In the genomic region with DNA sequence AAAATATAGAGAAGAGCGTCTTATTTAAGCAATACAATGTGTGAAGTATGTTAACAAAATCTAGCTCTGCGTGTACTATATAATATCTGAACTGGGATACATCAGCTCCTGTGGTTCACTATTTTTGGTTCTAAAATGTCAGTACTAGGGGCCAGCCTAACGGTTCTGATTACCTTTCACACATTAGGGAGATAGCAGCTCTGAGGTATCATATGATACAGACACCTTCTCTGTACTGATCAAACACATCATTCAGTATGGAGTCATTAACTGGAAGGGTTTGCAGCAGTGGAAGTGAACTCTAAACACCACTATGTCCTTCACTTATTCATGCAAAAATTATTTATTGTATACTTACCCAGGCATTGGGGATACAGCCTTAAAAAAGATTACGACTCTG, we compare ENCODE assay signal across 8 cellular contexts. TPM values are rescaled to one million over a fixed set of nuclear protein-coding genes. Genes with fewer than 3 reads are reported as not detected.
DNase-seq lines count a peak whose midpoint lies in the region; ATAC-seq and FAIRE-seq lines count a peak whose summit lies in the region.

No MANE protein-coding gene starts in this region.

- no peak overlapping the region for H4K91ac ChIP-seq in trophoblast cell (ENCODE audit: low read depth, low read length)

- no peak overlapping the region for H3K23ac ChIP-seq in trophoblast cell (ENCODE audit: low read length)

- H2BK12ac ChIP-seq in trophoblast cell (ENCODE audit: low read length), result no peak overlapping the region

- no peak overlapping the region for H3K14ac ChIP-seq in trophoblast cell (ENCODE audit: low read length)

- no peak overlapping the region for H4K8ac ChIP-seq in trophoblast cell (ENCODE audit: low read depth, low read length)

- no peak for ATAC-seq in GM21367 (IDR thresholded peaks at IDR 0.05; ENCODE audit: unreplicated experiment)

- no peak overlapping the region for H3K4me2 ChIP-seq in trophoblast cell (ENCODE audit: low read length)

- peaks cover 10% of the 10 kb centered on the region for H3K79me2 ChIP-seq in trophoblast cell (ENCODE audit: control insufficient read depth, insufficient read depth, low read length, poor library complexity)

- peak overlapping the region; percentile 93 for H3K27ac ChIP-seq in effector memory CD4-positive, alpha-beta T cell (ENCODE audit: insufficient read depth, low read length, poor library complexity, severe bottlenecking)
- H3K27ac ChIP-seq in trophoblast cell (ENCODE audit: low read depth, low read length), result peak overlapping the region; percentile 74

- H3K18ac ChIP-seq in trophoblast cell (ENCODE audit: low read length), result no peak overlapping the region

- WGBS in trophoblast cell (ENCODE audit: extremely low coverage, insufficient coverage, insufficient read length), result no CpG with 5 or more reads among the region's 4 CpGs

- no peak overlapping the region for H3K4ac ChIP-seq in trophoblast cell (ENCODE audit: low read depth, low read length)

- H4K12ac ChIP-seq in trophoblast cell (ENCODE audit: low read depth, low read length), result no peak overlapping the region

- no peak overlapping the region for H2BK120ac ChIP-seq in trophoblast cell (ENCODE audit: insufficient read depth, low read length, poor library complexity)

- no peak overlapping the region for H2BK5ac ChIP-seq in trophoblast cell (ENCODE audit: low read depth, low read length, poor library complexity)

- peak overlapping the region; percentile 92 for H3K4me3 ChIP-seq in effector memory CD4-positive, alpha-beta T cell (ENCODE audit: insufficient read depth, low read depth, low read length, poor library complexity, severe bottlenecking)
- no peak overlapping the region for H3K4me3 ChIP-seq in trophoblast cell (ENCODE audit: low read depth, low read length)

- H2AFZ ChIP-seq in trophoblast cell (ENCODE audit: insufficient read depth, low read length, poor library complexity), result no peak overlapping the region

- no peaks in the 10 kb centered on the region for H3K36me3 ChIP-seq in ES-I3 (ENCODE audit: insufficient read depth, low read length)
- H3K36me3 ChIP-seq in effector memory CD4-positive, alpha-beta T cell (ENCODE audit: control insufficient read depth, insufficient read depth, low read length), result no peaks in the 10 kb centered on the region
- H3K36me3 ChIP-seq in trophoblast cell (ENCODE audit: control insufficient read depth in 1 of 2, insufficient read depth in 2 of 2, low read length in 2 of 2), result no peaks in the 10 kb centered on the region

- H3K79me1 ChIP-seq in trophoblast cell (ENCODE audit: low read length), result peaks cover 16% of the 10 kb centered on the region

- H2AK5ac ChIP-seq in trophoblast cell (ENCODE audit: low read length), result no peak overlapping the region

- H3K9ac ChIP-seq in ES-I3 (ENCODE audit: low read depth, low read length), result peak overlapping the region; percentile 71; the same call in 1 of the 2 replicates
- no peak overlapping the region for H3K9ac ChIP-seq in trophoblast cell (ENCODE audit: low read length)

- peak; percentile 72 for DNase-seq in NCI-H69 (lab: John Stamatoyannopoulos, UW)
- DNase-seq in effector memory CD4-positive, alpha-beta T cell, result no peak
- DNase-seq in trophoblast cell, result no peak
- no peak for DNase-seq in NCI-H187 (lab: John Stamatoyannopoulos, UW)
- no peak for DNase-seq in nucleus accumbens (lab: John Stamatoyannopoulos, UW)
- DNase-seq in HTR-8/SVneo (ENCODE audit: insufficient read length, low spot score), result no peak

- H3K9me3 ChIP-seq in ES-I3 (ENCODE audit: control insufficient read depth, insufficient read depth, low read length), result no peaks in the 10 kb centered on the region
- no peaks in the 10 kb centered on the region for H3K9me3 ChIP-seq in effector memory CD4-positive, alpha-beta T cell (ENCODE audit: control insufficient read depth, low read length)
- H3K9me3 ChIP-seq in trophoblast cell (ENCODE audit: insufficient read depth, low read depth, low read length), result no peaks in the 10 kb centered on the region

- no peaks in the 10 kb centered on the region for H3K27me3 ChIP-seq in effector memory CD4-positive, alpha-beta T cell (replicated peaks; ENCODE audit: control insufficient read depth, insufficient read depth, low read length, poor library complexity, severe bottlenecking)
- H3K27me3 ChIP-seq in trophoblast cell (ENCODE audit: insufficient read depth, low read length), result no peaks in the 10 kb centered on the region

- H3K4me1 ChIP-seq in ES-I3 (ENCODE audit: insufficient read depth, low read length), result no peaks in the 10 kb centered on the region; the same call in 1 of the 2 replicates
- peaks cover 24% of the 10 kb centered on the region for H3K4me1 ChIP-seq in effector memory CD4-positive, alpha-beta T cell (ENCODE audit: control insufficient read depth, insufficient read depth, low read length, poor library complexity, severe bottlenecking)
- H3K4me1 ChIP-seq in trophoblast cell (ENCODE audit: control insufficient read depth in 1 of 2, insufficient read depth in 2 of 2, low read length in 2 of 2), result no peaks in the 10 kb centered on the region

- FAIRE-seq in HTR-8/SVneo (lab: Jason Lieb, UNC), result no peak

RNA-seq across cellular contexts. Expression of gene LNPEP, which starts 2.1 kb away (rescaled TPM):
- 4.7 TPM in 2 replicates for polyA plus RNA-seq in trophoblast cell (2013)

RNA-seq across cellular contexts. Expression of gene ERAP2, which starts 57.5 kb away (rescaled TPM):
- polyA plus RNA-seq in trophoblast cell (2013), result 0.01 and 0.04 TPM in 2 replicates
